In the genomic region with DNA sequence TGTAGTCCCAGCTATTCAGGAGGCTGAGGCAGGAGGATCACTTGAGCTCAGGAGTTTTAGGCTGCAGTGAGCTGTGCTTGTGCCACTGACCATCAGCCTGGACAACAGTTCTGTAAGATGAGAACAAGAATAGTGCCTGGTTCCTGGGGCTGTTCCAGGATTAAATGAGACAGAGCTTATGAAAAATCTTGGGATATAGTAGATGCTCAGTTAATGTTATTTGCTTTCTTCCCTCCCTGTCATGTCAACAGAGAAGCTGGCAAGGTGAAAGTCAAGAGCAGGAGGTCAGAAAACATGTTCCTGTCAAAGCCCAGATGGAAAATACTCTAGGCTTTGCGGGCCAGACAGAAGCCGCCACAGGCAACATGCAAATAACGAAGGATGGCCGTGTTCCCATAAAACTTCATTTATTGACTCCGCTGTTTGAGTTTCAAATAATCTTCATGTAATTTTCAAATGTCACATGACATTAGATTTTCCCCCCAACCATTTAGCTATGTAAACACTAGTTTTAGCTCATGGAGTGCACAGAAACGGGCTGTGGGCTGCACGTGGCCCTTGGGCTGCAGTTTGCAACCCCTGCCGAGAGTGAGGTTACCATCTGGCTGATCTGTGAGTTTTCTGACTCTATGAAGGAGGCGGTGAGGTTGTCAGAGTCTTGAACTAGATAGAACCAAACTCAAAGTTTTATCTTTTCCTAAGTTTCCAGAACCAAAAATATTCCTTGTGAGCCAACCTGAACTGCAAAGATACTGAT, we compare ENCODE assay signal across 27 cellular contexts.
DNase-seq lines count a peak whose midpoint lies in the region; ATAC-seq, FAIRE-seq and TF ChIP-seq lines count a peak whose summit lies in the region.
"Had no signal": no experiment of that assay in that cellular context is flagged by ENCODE, and none has a peak within 500 bp of the region (broad histone marks: within the 10 kb centered on the region; RNA-seq: fewer than 3 reads in every experiment).

No MANE protein-coding gene starts in this region.

- H3K4me3 ChIP-seq in BLaER1 treated with 17β-estradiol and CSF1 and Interleukin-3, amounts not matched to agents 10 nM and 100 nM = 0 out of 20 replicates have a peak overlapping the region, but pooled peaks of 1 of the 10 experiments have one; percentile 0
- H3K4me3 ChIP-seq in HUES48 (ENCODE audit: low read depth, low read length) (no peak overlapping the region), K562 (no peak overlapping the region), trophoblast cell (ENCODE audit: low read depth, low read length) (no peak overlapping the region)
- H3K4me3 ChIP-seq: ascending aorta, Peyer's patch, SJSA1, stomach, tibial artery had no signal

- H2BK12ac ChIP-seq in trophoblast cell (ENCODE audit: low read length) = peak overlapping the region; percentile 95

- CTCF ChIA-PET in K562 (lab: Yijun Ruan, JAX; ENCODE audit: low intra/inter-chr PET ratio) = no interaction called here

- no peaks in the 10 kb centered on the region for H3K27me3 ChIP-seq in BLaER1 treated with 17β-estradiol and CSF1 and Interleukin-3, amounts not matched to agents 10 nM and 100 nM
- no peaks in the 10 kb centered on the region for H3K27me3 ChIP-seq in HUES48 (ENCODE audit: control insufficient read depth, insufficient read depth, low read length)
- H3K27me3 ChIP-seq in K562 (ENCODE audit: control insufficient read depth in 2 of 2, insufficient read depth in 2 of 2, low read length in 2 of 2) = peaks cover 9 to 48% of the 10 kb centered on the region in 2 experiments; a peak in 4 of 5 replicates
- H3K27me3 ChIP-seq in trophoblast cell (ENCODE audit: insufficient read depth, low read length) = no peaks in the 10 kb centered on the region
- H3K27me3 ChIP-seq: ascending aorta, Peyer's patch, SJSA1, tibial artery had no signal

- no peaks in the 10 kb centered on the region for H3K9me1 ChIP-seq in K562 (ENCODE audit: control insufficient read depth, insufficient read depth, low read length)

- H3K4me3 Mint-ChIP-seq in effector memory CD8-positive, alpha-beta T cell = no peak overlapping the region
- H3K4me3 Mint-ChIP-seq: activated CD8-positive, alpha-beta T cell treated with anti-CD3 and anti-CD28 coated beads for 36 hours; activated naive CD8-positive, alpha-beta T cell treated with anti-CD3 and anti-CD28 coated beads, Interleukin-2, amount 10 ng/mL, durations not matched to agents 7 days and 5 days; dendritic cell treated with granulocyte-macrophage colony-stimulating factor and Interleukin-4, amounts not matched to agents 40 ng/mL and 50 ng/mL, for 4 days; memory B cell had no signal

- H3K79me2 ChIP-seq in K562 (ENCODE audit: control insufficient read depth, insufficient read depth, low read length) (no peaks in the 10 kb centered on the region), trophoblast cell (ENCODE audit: control insufficient read depth, insufficient read depth, low read length, poor library complexity) (no peaks in the 10 kb centered on the region)

- peak overlapping the region; percentile 56 for H3K4ac ChIP-seq in trophoblast cell (ENCODE audit: low read depth, low read length)

- H4K91ac ChIP-seq in trophoblast cell (ENCODE audit: low read depth, low read length) = peak overlapping the region; percentile 64

- no peak overlapping the region for H3K23ac ChIP-seq in trophoblast cell (ENCODE audit: low read length)

- no peak overlapping the region for H3K9ac ChIP-seq in BLaER1 treated with 17β-estradiol and CSF1 and Interleukin-3, amounts not matched to agents 10 nM and 100 nM
- H3K9ac ChIP-seq in HUES48 (ENCODE audit: low read depth, low read length) (no peak overlapping the region), K562 (ENCODE audit: insufficient read depth in 1 of 2, low read depth in 2 of 2, low read length in 2 of 2) (no peak overlapping the region), trophoblast cell (ENCODE audit: low read length) (no peak overlapping the region)

- H3K18ac ChIP-seq in trophoblast cell (ENCODE audit: low read length) = no peak overlapping the region

- H3K36me3 ChIP-seq in BLaER1 treated with 17β-estradiol and CSF1 and Interleukin-3, amounts not matched to agents 10 nM and 100 nM = no peaks in the 10 kb centered on the region
- H3K36me3 ChIP-seq in HUES48 (ENCODE audit: control insufficient read depth, insufficient read depth, low read length) = no peaks in the 10 kb centered on the region
- no peaks in the 10 kb centered on the region for H3K36me3 ChIP-seq in K562 (ENCODE audit: control insufficient read depth, insufficient read depth, low read length)
- H3K36me3 ChIP-seq in trophoblast cell (ENCODE audit: control insufficient read depth in 1 of 2, insufficient read depth in 2 of 2, low read length in 2 of 2) = no peaks in the 10 kb centered on the region
- H3K36me3 ChIP-seq: ascending aorta, neutrophil, Peyer's patch, SJSA1, stomach, tibial artery had no signal

- 0 out of 22 replicates have a peak overlapping the region, but pooled peaks of 2 of the 11 experiments have one; percentile 7 to 21 for H3K27ac ChIP-seq in BLaER1 treated with 17β-estradiol and CSF1 and Interleukin-3, amounts not matched to agents 10 nM and 100 nM
- H3K27ac ChIP-seq in HUES48 (ENCODE audit: low read depth, low read length) (peak overlapping the region; percentile 42), K562 (ENCODE audit: extremely low read depth, low read depth, low read length) (no peak overlapping the region), trophoblast cell (ENCODE audit: low read depth, low read length) (peak overlapping the region; percentile 12)
- H3K27ac ChIP-seq: ascending aorta, neutrophil, Peyer's patch, SJSA1, stomach, tibial artery had no signal

- H3K79me1 ChIP-seq in trophoblast cell (ENCODE audit: low read length) = peaks cover 27% of the 10 kb centered on the region

- peaks cover 45 to 69% of the 10 kb centered on the region in 2 donors for H3K27me3 Mint-ChIP-seq in effector memory CD8-positive, alpha-beta T cell

- TF ChIP-seq CTCF in K562 (IDR thresholded peaks at IDR 0.05 in 2 of 3, conservative IDR thresholded peaks at IDR 0.05 in 1 of 3; ENCODE audit: insufficient read depth in 2 of 3, low read depth in 1 of 3, low read length in 3 of 3) = no peak

- H3K9me3 ChIP-seq in BLaER1 treated with 17β-estradiol and CSF1 and Interleukin-3, amounts not matched to agents 10 nM and 100 nM (replicated peaks in 1 of 11) = peaks cover 0 to 4% (median 0%) of the 10 kb centered on the region in 11 experiments; a peak in 1 of 22 replicates
- no peaks in the 10 kb centered on the region for H3K9me3 ChIP-seq in HUES48 (ENCODE audit: control insufficient read depth, insufficient read depth, low read length)
- H3K9me3 ChIP-seq in K562 (replicated peaks; ENCODE audit: control insufficient read depth, insufficient read depth, low read depth, low read length) = no peaks in the 10 kb centered on the region
- no peaks in the 10 kb centered on the region for H3K9me3 ChIP-seq in trophoblast cell (ENCODE audit: insufficient read depth, low read depth, low read length)
- H3K9me3 ChIP-seq: ascending aorta, neutrophil, Peyer's patch, SJSA1, stomach, tibial artery had no signal

- peak overlapping the region; percentile 57 for H4K8ac ChIP-seq in trophoblast cell (ENCODE audit: low read depth, low read length)

- H2BK120ac ChIP-seq in trophoblast cell (ENCODE audit: insufficient read depth, low read length, poor library complexity) = peak overlapping the region; percentile 65

- no peak overlapping the region for H4K12ac ChIP-seq in trophoblast cell (ENCODE audit: low read depth, low read length)

- ATAC-seq in K562 = no peak
- no peak for ATAC-seq in HG03439 (IDR thresholded peaks at IDR 0.05; ENCODE audit: unreplicated experiment)
- no peak for ATAC-seq in effector memory CD8-positive, alpha-beta T cell (replicated peaks)
- ATAC-seq in HG02623 (IDR thresholded peaks at IDR 0.05; ENCODE audit: unreplicated experiment) = no peak
- ATAC-seq: HepG2, left colon had no signal

- in situ Hi-C loops in K562 (cut with MboI) = no loop called here

- H2BK5ac ChIP-seq in trophoblast cell (ENCODE audit: low read depth, low read length, poor library complexity) = peak overlapping the region; percentile 3

- 4% methylated on average over 9 of the region's 9 CpGs for WGBS in K562 (ENCODE audit: insufficient coverage, low coverage, missing lambda C conversion rate)
- WGBS in trophoblast cell (ENCODE audit: extremely low coverage, insufficient coverage, insufficient read length) = no CpG with 5 or more reads among the region's 9 CpGs

- no peak overlapping the region for H2AFZ ChIP-seq in K562 (ENCODE audit: low read depth, low read length)
- no peak overlapping the region for H2AFZ ChIP-seq in trophoblast cell (ENCODE audit: insufficient read depth, low read length, poor library complexity)

- TF ChIP-seq EP300 in K562 (IDR thresholded peaks at IDR 0.05; ENCODE audit: low read length) = no peak

- H3K27ac Mint-ChIP-seq in effector memory CD8-positive, alpha-beta T cell = no peak overlapping the region
- H3K27ac Mint-ChIP-seq: activated CD8-positive, alpha-beta T cell treated with anti-CD3 and anti-CD28 coated beads for 36 hours; activated naive CD8-positive, alpha-beta T cell treated with anti-CD3 and anti-CD28 coated beads, Interleukin-2, amount 10 ng/mL, durations not matched to agents 7 days and 5 days; dendritic cell treated with granulocyte-macrophage colony-stimulating factor and Interleukin-4, amounts not matched to agents 40 ng/mL and 50 ng/mL, for 4 days; memory B cell had no signal

- TF ChIP-seq RAD21 in K562 (CRISPR knock-in tag; conservative IDR thresholded peaks at IDR 0.05 in 1 of 2, IDR thresholded peaks at IDR 0.05 in 1 of 2) = no peak

- peaks cover 0 to 5% (median 0%) of the 10 kb centered on the region in 11 experiments; a peak in 1 of 22 replicates for H4K20me1 ChIP-seq in BLaER1 treated with 17β-estradiol and CSF1 and Interleukin-3, amounts not matched to agents 10 nM and 100 nM
- H4K20me1 ChIP-seq in K562 (replicated peaks; ENCODE audit: control insufficient read depth, insufficient read depth, low read length) = no peaks in the 10 kb centered on the region

- TF ChIP-seq POLR2A in K562 (conservative IDR thresholded peaks at IDR 0.05) = no peak

- no peak for DNase-seq in K562 (ENCODE audit: extremely low read depth in 1 of 4, low spot score in 3 of 4)
- no peak for DNase-seq in trophoblast cell
- DNase-seq in effector memory CD8-positive, alpha-beta T cell = no peak
- no peak for DNase-seq in activated CD4-positive, alpha-beta T cell treated with anti-CD3 and anti-CD28 coated beads for 48 hours
- DNase-seq: activated naive CD8-positive, alpha-beta T cell treated with anti-CD3 and anti-CD28 coated beads, Interleukin-2, amount 10 ng/mL, durations not matched to agents 7 days and 5 days; C1 segment of cervical spinal cord; DMS79 treated with DMSO at 0.1 percent for 48 hours; GF-D8; left colon; NCI-H1694; stimulated activated CD8-positive, alpha-beta memory T cell treated with anti-CD3 and anti-CD28 coated beads, Interleukin-4, amount 100 ng/mL, for 48 hours; stomach had no signal

- no peaks in the 10 kb centered on the region for H3K4me1 Mint-ChIP-seq in effector memory CD8-positive, alpha-beta T cell (ENCODE audit: low read depth in 2 of 2)

- intact Hi-C loops in K562 (cut with micrococcal nuclease) = no loop called here

- H3K14ac ChIP-seq in trophoblast cell (ENCODE audit: low read length) = peak overlapping the region; percentile 24

- no peaks in the 10 kb centered on the region for H3K9me3 Mint-ChIP-seq in effector memory CD8-positive, alpha-beta T cell
- H3K9me3 Mint-ChIP-seq: activated CD8-positive, alpha-beta T cell treated with anti-CD3 and anti-CD28 coated beads for 36 hours; activated naive CD8-positive, alpha-beta T cell treated with anti-CD3 and anti-CD28 coated beads, Interleukin-2, amount 10 ng/mL, durations not matched to agents 7 days and 5 days; dendritic cell treated with granulocyte-macrophage colony-stimulating factor and Interleukin-4, amounts not matched to agents 40 ng/mL and 50 ng/mL, for 4 days; memory B cell had no signal

- peaks cover 2% of the 10 kb centered on the region for H3K36me3 Mint-ChIP-seq in effector memory CD8-positive, alpha-beta T cell (ENCODE audit: insufficient read depth)
- H3K36me3 Mint-ChIP-seq: activated naive CD8-positive, alpha-beta T cell treated with anti-CD3 and anti-CD28 coated beads, Interleukin-2, amount 10 ng/mL, durations not matched to agents 7 days and 5 days; memory B cell had no signal

- H3K4me2 ChIP-seq in BLaER1 treated with 17β-estradiol and CSF1 and Interleukin-3, amounts not matched to agents 10 nM and 100 nM = peak overlapping the region; percentile 57 to 87 (median 77)
- H3K4me2 ChIP-seq in K562 (ENCODE audit: insufficient read depth, low read length) (no peak overlapping the region), trophoblast cell (ENCODE audit: low read length) (no peak overlapping the region)

- no peak for FAIRE-seq in K562 (lab: Jason Lieb, UNC)
- FAIRE-seq: frontal cortex, GM19239, HepG2 had no signal

- H3K4me1 ChIP-seq in BLaER1 treated with 17β-estradiol and CSF1 and Interleukin-3, amounts not matched to agents 10 nM and 100 nM = peaks cover 36 to 61% (median 54%) of the 10 kb centered on the region in 10 experiments
- H3K4me1 ChIP-seq in HUES48 (ENCODE audit: control insufficient read depth, insufficient read depth, low read length) = peaks cover 5% of the 10 kb centered on the region
- H3K4me1 ChIP-seq in K562 (replicated peaks in 1 of 2; ENCODE audit: control insufficient read depth in 2 of 2, insufficient read depth in 2 of 2, low read length in 2 of 2) = no peaks in the 10 kb centered on the region
- peaks cover 25 to 33% of the 10 kb centered on the region in 2 experiments for H3K4me1 ChIP-seq in trophoblast cell (ENCODE audit: control insufficient read depth in 1 of 2, insufficient read depth in 2 of 2, low read length in 2 of 2)
- H3K4me1 ChIP-seq: ascending aorta, Peyer's patch, stomach had no signal

- POLR2A ChIA-PET in K562 (lab: Yijun Ruan, JAX) = no interaction called here

- BruUV-seq in K562 (replicated peaks; lab: Mats Ljungman, UMichigan) = no TSS peak

- peak overlapping the region; percentile 11 for H2AK5ac ChIP-seq in trophoblast cell (ENCODE audit: low read length)

Comparison
In these comparisons a context has a peak if more than half of its experiments do, and no peak if none do; other contexts are left out.
1. H3K4me2 ChIP-seq: peak in BLaER1 treated with 17β-estradiol and CSF1 and Interleukin-3, amounts not matched to agents 10 nM and 100 nM (11 of 11); none in K562 (single experiment) and trophoblast cell (single experiment).